1 cellular context compared by ENCODE assay signal in the genomic region with DNA sequence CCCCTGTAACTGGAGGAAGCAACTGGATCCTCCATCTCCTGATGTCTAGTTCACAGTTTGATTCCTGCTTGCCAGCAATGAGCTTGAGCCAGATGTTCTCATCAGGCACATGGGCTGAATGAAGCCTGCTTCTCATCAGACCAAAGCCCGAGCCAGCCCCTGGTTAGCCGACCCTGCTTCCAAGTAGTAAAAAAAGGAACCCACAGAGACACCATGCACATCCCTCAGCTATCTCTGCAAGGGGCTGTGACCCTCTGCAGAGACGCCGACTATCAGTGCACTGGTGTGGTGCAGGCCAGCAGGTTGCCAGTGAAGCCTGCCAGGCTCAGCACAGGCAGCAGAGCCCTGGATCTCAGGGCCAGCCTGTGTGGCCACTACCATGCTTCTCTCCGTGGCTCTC.
TF ChIP-seq lines count a peak whose summit lies in the region.

No MANE protein-coding gene starts in this region.

TF ChIP-seq in HepG2, 621 proteins besides CTCF, POLR2A, EP300 and RAD21 (continued from another document):
- peak; percentile 20; the same call in 1 of the 2 replicates for TF ChIP-seq ZNF687 (CRISPR knock-in tag; IDR thresholded peaks at IDR 0.05)
